ENCODE assay signal across 20 cellular contexts in the genomic region with DNA sequence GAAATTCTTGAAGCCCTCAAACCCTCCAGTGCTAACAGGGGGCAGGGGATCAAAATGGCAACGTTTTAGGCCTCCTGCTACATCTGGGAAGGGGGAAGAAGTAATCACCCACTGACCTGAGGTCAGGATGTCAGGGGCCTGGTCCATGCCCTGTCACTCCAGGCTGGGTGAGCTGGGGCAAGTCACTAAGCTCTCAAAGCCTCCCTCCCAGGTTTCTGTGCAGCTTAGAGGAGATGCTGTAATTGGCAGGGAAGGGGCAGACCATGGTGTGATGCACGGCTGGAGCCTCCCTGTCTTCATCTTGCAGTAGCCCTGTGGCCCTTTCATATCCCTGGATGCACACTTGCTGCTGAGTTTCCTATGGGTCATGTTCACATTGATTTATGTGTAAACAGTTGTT. TPM values are rescaled to one million over a fixed set of nuclear protein-coding genes. Genes with fewer than 3 reads are reported as not detected.
"Had no signal": no experiment of that assay in that cellular context is flagged by ENCODE, and none has a peak within 500 bp of the region (broad histone marks: within the 10 kb centered on the region; RNA-seq: fewer than 3 reads in every experiment).

No MANE protein-coding gene starts in this region.

- H3K4me3 ChIP-seq: heart left ventricle, spleen, thoracic aorta, upper lobe of left lung had no signal

- ATAC-seq: activated T-cell treated with anti-CD3 and anti-CD28 coated beads, Interleukin-2, amount 50 U/mL, for 4 hours; naive thymus-derived CD8-positive, alpha-beta T cell; stimulated activated memory B cell treated with anti-CD40 and anti-IgM and Interleukin-4, amounts not matched to agents 10 μg/mL and 1 μg/mL and 100 μg/mL, for 72 hours had no signal

- H3K4me3 Mint-ChIP-seq: activated CD4-positive, alpha-beta T cell treated with anti-CD3 and anti-CD28 coated beads, Interleukin-2, amount 10 ng/mL, durations not matched to agents 7 days and 5 days; activated T-cell treated with anti-CD3 and anti-CD28 coated beads, Interleukin-2, amount 50 U/mL, for 4 hours; naive thymus-derived CD8-positive, alpha-beta T cell; stimulated activated memory B cell treated with anti-CD40 and anti-IgM and Interleukin-4, amounts not matched to agents 10 μg/mL and 1 μg/mL and 100 μg/mL, for 72 hours had no signal

- H3K9me3 ChIP-seq: heart left ventricle, sigmoid colon, spleen, thoracic aorta, upper lobe of left lung had no signal

- H3K9me3 Mint-ChIP-seq: activated CD4-positive, alpha-beta T cell treated with anti-CD3 and anti-CD28 coated beads, Interleukin-2, amount 10 ng/mL, durations not matched to agents 7 days and 5 days; activated T-cell treated with anti-CD3 and anti-CD28 coated beads, Interleukin-2, amount 50 U/mL, for 4 hours; naive thymus-derived CD8-positive, alpha-beta T cell; stimulated activated memory B cell treated with anti-CD40 and anti-IgM and Interleukin-4, amounts not matched to agents 10 μg/mL and 1 μg/mL and 100 μg/mL, for 72 hours had no signal

- H3K36me3 Mint-ChIP-seq: naive thymus-derived CD8-positive, alpha-beta T cell; stimulated activated memory B cell treated with anti-CD40 and anti-IgM and Interleukin-4, amounts not matched to agents 10 μg/mL and 1 μg/mL and 100 μg/mL, for 72 hours had no signal

- H3K4me1 Mint-ChIP-seq: stimulated activated memory B cell treated with anti-CD40 and anti-IgM and Interleukin-4, amounts not matched to agents 10 μg/mL and 1 μg/mL and 100 μg/mL, for 72 hours had no signal

- H3K36me3 ChIP-seq: heart left ventricle, sigmoid colon, spleen, thoracic aorta, upper lobe of left lung had no signal

- H3K27ac Mint-ChIP-seq: activated CD4-positive, alpha-beta T cell treated with anti-CD3 and anti-CD28 coated beads, Interleukin-2, amount 10 ng/mL, durations not matched to agents 7 days and 5 days; stimulated activated memory B cell treated with anti-CD40 and anti-IgM and Interleukin-4, amounts not matched to agents 10 μg/mL and 1 μg/mL and 100 μg/mL, for 72 hours had no signal

- DNase-seq: activated CD4-positive, alpha-beta T cell treated with anti-CD3 and anti-CD28 coated beads, Interleukin-2, amount 10 ng/mL, durations not matched to agents 7 days and 5 days; activated CD8-positive, alpha-beta memory T cell treated with anti-CD3 and anti-CD28 coated beads, Interleukin-2, amount 50 U/mL, for 4 hours; activated naive CD4-positive, alpha-beta T cell treated with anti-CD3 and anti-CD28 coated beads, Interleukin-2, amount 50 U/mL, for 16 hours; activated T-cell treated with anti-CD3 and anti-CD28 coated beads, Interleukin-2, amount 50 U/mL, for 4 hours; heart left ventricle; left ventricle myocardium superior; naive thymus-derived CD8-positive, alpha-beta T cell; sigmoid colon; spleen; stimulated activated CD4-positive, alpha-beta T cell treated with anti-CD3 and anti-CD28 coated beads, Interleukin-4, amount 100 ng/mL, for 4 hours; T-helper 1 cell; T-helper 9 cell; upper lobe of left lung had no signal

- H3K27ac ChIP-seq: heart left ventricle, spleen, thoracic aorta, upper lobe of left lung had no signal

RNA-seq across cellular contexts. Expression of gene LEP, which starts 27.2 kb away (rescaled TPM):
- total RNA-seq: activated CD4-positive, alpha-beta T cell treated with anti-CD3 and anti-CD28 coated beads, Interleukin-2, amount 10 ng/mL, durations not matched to agents 7 days and 5 days; activated T-cell treated with anti-CD3 and anti-CD28 coated beads, Interleukin-2, amount 50 U/mL, for 4 hours; astrocyte; epithelial cell of proximal tubule; frontal cortex; mucosa of gallbladder; naive thymus-derived CD8-positive, alpha-beta T cell; renal cortical epithelial cell; thoracic aorta; upper lobe of left lung had no signal
- polyA plus RNA-seq: naive thymus-derived CD8-positive, alpha-beta T cell had no signal
